In the genomic region with DNA sequence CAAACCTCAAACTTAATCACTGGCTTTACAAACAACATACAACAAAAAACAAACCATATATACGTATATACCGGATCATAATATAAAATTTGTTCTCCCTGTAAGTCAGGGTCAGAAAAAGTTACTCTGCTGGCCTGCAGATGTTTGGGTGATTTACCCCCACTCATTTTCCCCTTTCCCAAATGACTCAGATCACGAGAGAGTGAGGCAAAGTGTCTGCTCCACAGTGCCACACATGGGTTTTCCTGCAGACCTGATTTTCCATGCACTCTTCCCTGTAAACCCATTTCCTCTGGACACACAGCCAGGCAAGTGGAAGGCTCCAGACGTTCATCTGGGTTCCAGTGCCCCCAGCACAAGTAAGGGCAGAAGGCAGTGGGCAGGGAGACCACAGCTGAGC, we compare ENCODE assay signal across 16 cellular contexts.
"Had no signal": no experiment of that assay in that cellular context is flagged by ENCODE, and none has a peak within 500 bp of the region (broad histone marks: within the 10 kb centered on the region; RNA-seq: fewer than 3 reads in every experiment).

No MANE protein-coding gene starts in this region.

- H3K27ac ChIP-seq: colonic mucosa, thoracic aorta, upper lobe of right lung had no signal

- H3K27me3 ChIP-seq: colonic mucosa, upper lobe of right lung had no signal

- H3K27ac Mint-ChIP-seq: activated CD8-positive, alpha-beta memory T cell treated with anti-CD3 and anti-CD28 coated beads, Interleukin-2, amount 10 ng/mL, durations not matched to agents 7 days and 5 days; activated naive CD4-positive, alpha-beta T cell treated with anti-CD3 and anti-CD28 coated beads, Interleukin-2, amount 50 U/mL, for 24 hours; T-cell had no signal

- H3K36me3 Mint-ChIP-seq: activated naive CD4-positive, alpha-beta T cell treated with anti-CD3 and anti-CD28 coated beads, Interleukin-2, amount 50 U/mL, for 24 hours; T-cell had no signal

- H3K9me3 Mint-ChIP-seq: activated naive CD4-positive, alpha-beta T cell treated with anti-CD3 and anti-CD28 coated beads, Interleukin-2, amount 50 U/mL, for 24 hours; activated T-cell treated with anti-CD3 and anti-CD28 coated beads, Interleukin-2, amount 50 U/mL, for 4 hours; T-cell had no signal

- H3K27me3 Mint-ChIP-seq: activated CD8-positive, alpha-beta memory T cell treated with anti-CD3 and anti-CD28 coated beads, Interleukin-2, amount 10 ng/mL, durations not matched to agents 7 days and 5 days; activated naive CD4-positive, alpha-beta T cell treated with anti-CD3 and anti-CD28 coated beads, Interleukin-2, amount 50 U/mL, for 24 hours; T-cell had no signal

- H3K4me3 ChIP-seq: colonic mucosa, thoracic aorta, upper lobe of right lung had no signal

- ATAC-seq: activated CD8-positive, alpha-beta memory T cell treated with anti-CD3 and anti-CD28 coated beads, Interleukin-2, amount 10 ng/mL, durations not matched to agents 7 days and 5 days; activated T-cell treated with anti-CD3 and anti-CD28 coated beads, Interleukin-2, amount 50 U/mL, for 4 hours; T-cell had no signal

- H3K4me1 ChIP-seq: colonic mucosa had no signal

- H3K9me3 ChIP-seq: colonic mucosa, thoracic aorta, upper lobe of right lung had no signal

- DNase-seq: activated CD8-positive, alpha-beta memory T cell treated with anti-CD3 and anti-CD28 coated beads, Interleukin-2, amount 10 ng/mL, durations not matched to agents 7 days and 5 days; activated effector memory CD4-positive, alpha-beta T cell treated with Interleukin-2 at 50 U/mL for 16 hours; activated T-cell treated with anti-CD3 and anti-CD28 coated beads, Interleukin-2, amount 50 U/mL, for 4 hours; amniotic stem cell; central memory CD4-positive, alpha-beta T cell; colonic mucosa; effector CD4-positive, alpha-beta T cell; foreskin melanocyte; kidney glomerular epithelial cell; stimulated activated CD4-positive, alpha-beta T cell treated with anti-CD3 and anti-CD28 coated beads, Interleukin-12 subunit alpha, Interleukin-12 subunit beta, amount 100 ng/mL, for 4 hours; stimulated activated CD4-positive, alpha-beta T cell treated with anti-CD3 and anti-CD28 coated beads, Interleukin-2, amount 100 ng/mL, for 24 hours; T-cell; T-helper 9 cell; upper lobe of right lung had no signal

- H3K4me3 Mint-ChIP-seq: activated CD8-positive, alpha-beta memory T cell treated with anti-CD3 and anti-CD28 coated beads, Interleukin-2, amount 10 ng/mL, durations not matched to agents 7 days and 5 days; activated naive CD4-positive, alpha-beta T cell treated with anti-CD3 and anti-CD28 coated beads, Interleukin-2, amount 50 U/mL, for 24 hours; activated T-cell treated with anti-CD3 and anti-CD28 coated beads, Interleukin-2, amount 50 U/mL, for 4 hours; T-cell had no signal

- H3K36me3 ChIP-seq: colonic mucosa, thoracic aorta, upper lobe of right lung had no signal
